ENCODE assay signal across 9 cellular contexts in genomic region chr7:135758531-135758932, GRCh38. TPM values are rescaled to one million over a fixed set of nuclear protein-coding genes. Genes with fewer than 3 reads are reported as not detected.
DNase-seq lines count a peak whose midpoint lies in the region; ATAC-seq, FAIRE-seq and TF ChIP-seq lines count a peak whose summit lies in the region.
"Had no signal": no experiment of that assay in that cellular context is flagged by ENCODE, and none has a peak within 500 bp of the region (broad histone marks: within the 10 kb centered on the region; RNA-seq: fewer than 3 reads in every experiment).

No MANE protein-coding gene starts in this region.

- no peak overlapping the region for H3K23ac ChIP-seq in H9 (ENCODE audit: insufficient read length, low read depth, low read length)

- H3K4me2 ChIP-seq in H9 (ENCODE audit: insufficient read depth, insufficient read length, low read length) (no peak overlapping the region), keratinocyte (ENCODE audit: control insufficient read depth, extremely low read depth, insufficient read depth, low read depth, low read length) (peak overlapping the region; percentile 72)

- no peak overlapping the region for H3K18ac ChIP-seq in H9 (ENCODE audit: insufficient read length, low read depth, low read length)

- peak; percentile 44 for DNase-seq in H9
- peak; percentile 75 to 88 for DNase-seq in cardiac fibroblast (ENCODE audit: low read depth in 2 of 2)
- DNase-seq in keratinocyte (ENCODE audit: low read depth, low spot score) = no peak
- DNase-seq in spleen = no peak
- no peak for DNase-seq in NCI-H524 (lab: John Stamatoyannopoulos, UW)
- DNase-seq in NCI-H1436 treated with DMSO at 0.1 percent for 48 hours (lab: John Stamatoyannopoulos, UW) = no peak
- DNase-seq in activated gamma-delta T cell treated with Interleukin-2 at 50 U/mL for 16 hours = no peak
- DNase-seq: midbrain had no signal

- WGBS in H9 (ENCODE audit: extremely low coverage, insufficient read length, low lambda C conversion rate) = no CpG with 5 or more reads among the region's 5 CpGs
- WGBS in spleen, 5 donors = 43 to 77% (median 66%) methylated on average over 5 of the region's 5 CpGs

- H3K4me3 Mint-ChIP-seq in H9 = no peak overlapping the region

- H3K27me3 ChIP-seq in H9 (ENCODE audit: insufficient read depth, low read length) = no peaks in the 10 kb centered on the region
- no peaks in the 10 kb centered on the region for H3K27me3 ChIP-seq in keratinocyte (ENCODE audit: control insufficient read depth, extremely low read depth, insufficient read depth, low read length)
- peaks cover 0 to 10% (median 0%) of the 10 kb centered on the region in 7 donors for H3K27me3 ChIP-seq in spleen (replicated peaks in 1 of 7)

- H3K4ac ChIP-seq in H9 (ENCODE audit: low read depth, low read length) = no peak overlapping the region

- TF ChIP-seq CTCF in H9 (conservative IDR thresholded peaks at IDR 0.05) (no peak), cardiac fibroblast (IDR thresholded peaks at IDR 0.05; ENCODE audit: low read depth, low read length) (no peak), keratinocyte (optimal IDR thresholded peaks at IDR 0.05 in 1 of 3, IDR thresholded peaks at IDR 0.05 in 1 of 3, conservative IDR thresholded peaks at IDR 0.05 in 1 of 3; ENCODE audit: extremely low read depth in 1 of 3, insufficient read depth in 2 of 3, low read length in 3 of 3) (no peak), spleen (IDR thresholded peaks at IDR 0.05 in 8 of 11, conservative IDR thresholded peaks at IDR 0.05 in 3 of 11) (no peak)

- H3K23me2 ChIP-seq in H9 (ENCODE audit: insufficient read length, low read depth, low read length, poor library complexity, severe bottlenecking) = no peaks in the 10 kb centered on the region

- no peak overlapping the region for H2BK12ac ChIP-seq in H9 (ENCODE audit: insufficient read length, low read depth, low read length)

- H3K9me1 ChIP-seq in keratinocyte (ENCODE audit: control insufficient read depth, extremely low read depth, insufficient read depth, low read length) = no peaks in the 10 kb centered on the region

- dilution Hi-C loops in keratinocyte (cut with MboI; ENCODE audit: extremely low pct_ligation_motif_present, low sequenced_read_pairs) = no loop called here

- peaks cover 3 to 10% (median 4%) of the 10 kb centered on the region in 3 experiments; a peak in 6 of 7 replicates for H3K36me3 Mint-ChIP-seq in H9 (ENCODE audit: insufficient read depth in 1 of 3, low read depth in 3 of 3)

- peak overlapping the region; percentile 36 to 79 (median 61); a peak in 4 of 7 replicates for H3K27ac Mint-ChIP-seq in H9

- no peaks in the 10 kb centered on the region for H3K79me1 ChIP-seq in H9 (ENCODE audit: insufficient read depth, low read depth, low read length, poor library complexity, severe bottlenecking)

- TF ChIP-seq POLR2A in spleen (IDR thresholded peaks at IDR 0.05) = no peak

- no peaks in the 10 kb centered on the region for H3K79me2 ChIP-seq in H9 (ENCODE audit: insufficient read depth, low read length)
- H3K79me2 ChIP-seq in keratinocyte (ENCODE audit: control insufficient read depth, insufficient read depth, low read length) = no peaks in the 10 kb centered on the region

- H3K14ac ChIP-seq in H9 (ENCODE audit: insufficient read depth, low read length) = no peak overlapping the region

- H2BK120ac ChIP-seq in H9 (ENCODE audit: low read depth, low read length, poor library complexity, severe bottlenecking) = no peak overlapping the region

- H3K56ac ChIP-seq in H9 (ENCODE audit: insufficient read length, low read depth, low read length) = no peak overlapping the region

- H2AFZ ChIP-seq in H9 (ENCODE audit: low read length) (no peak overlapping the region), keratinocyte (ENCODE audit: control insufficient read depth, low read length) (peak overlapping the region; percentile 72)

- no peak overlapping the region for H3T11ph ChIP-seq in H9 (ENCODE audit: low read length)

- H3K27ac ChIP-seq in H9 (ENCODE audit: insufficient read length, low read depth, low read length) (no peak overlapping the region), keratinocyte (ENCODE audit: control insufficient read depth, insufficient read depth, low read length) (no peak overlapping the region), spleen (peak overlapping the region in 5 of 8 donors; percentile 23 to 53 (median 27))

- FAIRE-seq in keratinocyte (lab: Jason Lieb, UNC) = no peak

- no peak overlapping the region for H4K8ac ChIP-seq in H9 (replicated peaks; ENCODE audit: insufficient read length, low read depth, low read length)

- H3K4me1 Mint-ChIP-seq in H9 = peaks cover 28 to 55% of the 10 kb centered on the region in 2 experiments

- H3K36me3 ChIP-seq in keratinocyte (ENCODE audit: control insufficient read depth in 2 of 2, extremely low read depth in 1 of 2, insufficient read depth in 2 of 2, low read length in 2 of 2) (no peaks in the 10 kb centered on the region), spleen (no peaks in the 10 kb centered on the region)

- no peak overlapping the region for H2AK5ac ChIP-seq in H9 (ENCODE audit: insufficient read length, low read length)

- intact Hi-C loops in spleen (cut with DNase I; ENCODE audit: low total_unique reads) = no loop called here

- H2BK20ac ChIP-seq in H9 (ENCODE audit: low read depth, low read length, poor library complexity, severe bottlenecking) = no peak overlapping the region

- no peaks in the 10 kb centered on the region for H3K27me3 Mint-ChIP-seq in H9 (ENCODE audit: low read depth)

- H4K20me1 ChIP-seq in H9 (ENCODE audit: control insufficient read depth, insufficient read depth, insufficient read length) (no peaks in the 10 kb centered on the region), keratinocyte (ENCODE audit: control insufficient read depth, extremely low read depth, insufficient read depth, low read length) (no peaks in the 10 kb centered on the region)

- H2BK5ac ChIP-seq in H9 (ENCODE audit: insufficient read length, low read length) = no peak overlapping the region

- H3K9ac ChIP-seq in H9 (ENCODE audit: extremely low read depth, insufficient read length, low read length) = no peak overlapping the region
- no peak overlapping the region for H3K9ac ChIP-seq in keratinocyte (ENCODE audit: control insufficient read depth, extremely low read depth, insufficient read depth, low read length)

- ATAC-seq in HG03196 (IDR thresholded peaks at IDR 0.05; ENCODE audit: unreplicated experiment) = no peak

- H2BK15ac ChIP-seq in H9 (ENCODE audit: low read depth, low read length) = no peak overlapping the region

- H3K9me3 ChIP-seq in H9 (ENCODE audit: control insufficient read depth, low read depth, low read length) = no peaks in the 10 kb centered on the region
- H3K9me3 ChIP-seq in keratinocyte (ENCODE audit: control insufficient read depth, low read depth, low read length) = no peaks in the 10 kb centered on the region
- no peaks in the 10 kb centered on the region for H3K9me3 ChIP-seq in spleen

- H3K9me3 Mint-ChIP-seq in H9 = peaks cover 11 to 15% of the 10 kb centered on the region in 2 experiments; a peak in 4 of 5 replicates

- H3K4me1 ChIP-seq in H9 (ENCODE audit: insufficient read depth, low read length) (peaks cover 5% of the 10 kb centered on the region; the same call in 1 of the 2 replicates), keratinocyte (ENCODE audit: control insufficient read depth, extremely low read depth, insufficient read depth, low read length) (peaks cover 26% of the 10 kb centered on the region), spleen (peaks cover 0 to 9% (median 0%) of the 10 kb centered on the region in 6 donors)

- no peak overlapping the region for H4K5ac ChIP-seq in H9 (ENCODE audit: insufficient read length, low read depth, low read length)

- H4K91ac ChIP-seq in H9 (ENCODE audit: insufficient read length, low read depth, low read length) = no peak overlapping the region

- H3K4me3 ChIP-seq in cardiac fibroblast (replicated peaks in 1 of 2; ENCODE audit: low read depth in 2 of 2, low read length in 2 of 2) = peak overlapping the region in 1 of 2 donors; percentile 33
- peak overlapping the region in 1 of 3 experiments; percentile 5 for H3K4me3 ChIP-seq in keratinocyte (ENCODE audit: control insufficient read depth in 2 of 3, extremely low read depth in 1 of 3, insufficient read depth in 2 of 3, low read depth in 1 of 3, low read length in 3 of 3)
- no peak overlapping the region for H3K4me3 ChIP-seq in spleen

RNA-seq across cellular contexts. Expression of gene FAM180A, which starts 9.9 kb away (rescaled TPM):
- not detected in 2 replicates for total RNA-seq in H9 (2021)
- 0.42 to 0.85 TPM (median 0.73 TPM) in 3 replicates for polyA plus RNA-seq in keratinocyte
- polyA plus RNA-seq in keratinocyte (2011; ENCODE audit: low read depth) = 0.16 TPM
- 0.38 and 0.40 TPM in 2 replicates for polyA plus RNA-seq in keratinocyte (2011; cell fraction: cytosol; rRNA removed)
- 0.85 and 0.97 TPM in 2 replicates for polyA plus RNA-seq in keratinocyte (2011; cell fraction: nucleus; rRNA removed)
- 0.20 and 0.88 TPM in 2 replicates for polyA plus RNA-seq in keratinocyte (2012; ENCODE audit: low replicate concordance)
- 1.1 to 1.6 TPM in 2 of 3 replicates, not detected in the other for polyA minus RNA-seq in keratinocyte
- 1.5 TPM for polyA minus RNA-seq in keratinocyte (2011; cell fraction: cytosol; rRNA and poly(A)+ RNA removed)
- 0.78 and 1.1 TPM in 2 replicates for polyA minus RNA-seq in keratinocyte (2011; cell fraction: nucleus; rRNA and poly(A)+ RNA removed)
- 1 to 10 TPM in 1 of 7 donors, under 1 TPM in 2, not detected in 4; 0.85 to 1.3 (median 0.97) TPM for total RNA-seq in spleen
- under 1 TPM in 2 of 3 donors, not detected in 1; 0.19 to 0.32 TPM for polyA plus RNA-seq in spleen

RNA-seq across cellular contexts. Expression of gene SLC13A4, which starts 30.5 kb away (rescaled TPM):
- total RNA-seq in H9 (2021) (2.0 and 3.5 TPM in 2 replicates), spleen (under 1 TPM in 1 of 7 donors, not detected in 6; 0.20 TPM)
- polyA plus RNA-seq in keratinocyte (0.02 to 0.12 TPM (median 0.03 TPM) in 3 replicates), spleen (under 1 TPM in 1 of 3 donors, not detected in 2; 0.16 TPM)
- polyA plus RNA-seq in keratinocyte (2011; ENCODE audit: low read depth) = not detected
- polyA plus RNA-seq in keratinocyte (2011; cell fraction: cytosol; rRNA removed) = 0.04 TPM in 1 of 2 replicates, not detected in the other
- 0.23 TPM in 1 of 2 replicates, not detected in the other for polyA plus RNA-seq in keratinocyte (2011; cell fraction: nucleus; rRNA removed)
- 0.29 and 0.62 TPM in 2 replicates for polyA plus RNA-seq in keratinocyte (2012; ENCODE audit: low replicate concordance)
- polyA minus RNA-seq in keratinocyte = 0.07 TPM in 1 of 3 replicates, not detected in the others
- not detected for polyA minus RNA-seq in keratinocyte (2011; cell fraction: cytosol; rRNA and poly(A)+ RNA removed)
- polyA minus RNA-seq in keratinocyte (2011; cell fraction: nucleus; rRNA and poly(A)+ RNA removed) = not detected in 2 replicates

Comparison
In these comparisons a context has a peak if more than half of its experiments do, and no peak if none do; other contexts are left out.
1. DNase-seq: peak in H9 (single experiment) and cardiac fibroblast (2 of 2); none in keratinocyte (single experiment), spleen (single experiment), NCI-H524 (0 of 2), NCI-H1436 treated with DMSO at 0.1 percent for 48 hours (single experiment) and activated gamma-delta T cell treated with Interleukin-2 at 50 U/mL for 16 hours (single experiment).
2. H3K27ac ChIP-seq: peak in spleen (5 of 8); none in H9 (single experiment) and keratinocyte (single experiment).